ENCODE assay signal across 7 cellular contexts in the genomic region with DNA sequence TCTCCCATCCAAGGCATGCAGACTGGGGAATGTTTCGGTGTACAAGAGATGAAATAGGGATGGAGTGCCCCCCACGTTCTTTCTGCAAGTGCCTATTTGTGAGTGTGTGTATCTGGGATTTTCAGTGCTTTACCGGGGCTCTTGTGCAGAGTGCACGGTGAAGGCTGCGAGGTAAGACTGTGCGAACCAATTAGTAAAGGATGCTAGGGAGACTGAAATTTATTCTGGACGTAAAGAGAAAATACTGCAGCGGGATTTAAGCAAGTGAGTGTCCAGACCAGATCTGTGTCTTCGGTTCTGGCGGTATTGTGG. TPM values are rescaled to one million over a fixed set of nuclear protein-coding genes. Genes with fewer than 3 reads are reported as not detected.
DNase-seq lines count a peak whose midpoint lies in the region; ATAC-seq and TF ChIP-seq lines count a peak whose summit lies in the region.

No MANE protein-coding gene starts in this region.

- peaks cover 9% of the 10 kb centered on the region for H3K4me1 ChIP-seq in iPS-15b (ENCODE audit: control insufficient read depth, insufficient read depth, low read length)
- peaks cover 31% of the 10 kb centered on the region for H3K4me1 ChIP-seq in stomach smooth muscle (ENCODE audit: control insufficient read depth, insufficient read depth, low read length)

- H3K4me3 ChIP-seq in iPS-15b (ENCODE audit: low read depth, low read length) (peak overlapping the region; percentile 96), stomach smooth muscle (ENCODE audit: low read length in 2 of 2) (peak overlapping the region; percentile 85 to 86)

- no peaks in the 10 kb centered on the region; the same call in 1 of the 2 replicates for H3K27me3 Mint-ChIP-seq in WTC11 (ENCODE audit: low read depth)

- intact Hi-C loops in left colon (cut with DNase I, micrococcal nuclease), result no loop called here

- H3K27me3 ChIP-seq in iPS-15b (ENCODE audit: control insufficient read depth, insufficient read depth, low read length) (no peaks in the 10 kb centered on the region), stomach smooth muscle (ENCODE audit: control insufficient read depth in 1 of 2, insufficient read depth in 2 of 2, low read length in 2 of 2) (no peaks in the 10 kb centered on the region)

- H3K9ac ChIP-seq in iPS-15b (ENCODE audit: low read depth, low read length) (no peak overlapping the region), stomach smooth muscle (ENCODE audit: low read length in 2 of 2) (peak overlapping the region; percentile 55 to 90)

- peaks cover 16% of the 10 kb centered on the region for H3K9me3 Mint-ChIP-seq in WTC11

- H3K4me1 Mint-ChIP-seq in WTC11, result peaks cover 42% of the 10 kb centered on the region

- ATAC-seq in GM19043 (IDR thresholded peaks at IDR 0.05; ENCODE audit: low read depth, unreplicated experiment), result peak; percentile 15
- peak; percentile 23 for ATAC-seq in HG02870 (IDR thresholded peaks at IDR 0.05; ENCODE audit: unreplicated experiment)
- no peak; the same call in 1 of the 2 replicates for ATAC-seq in WTC11
- ATAC-seq in left colon, result no peak

- H3K27ac Mint-ChIP-seq in WTC11, result peak overlapping the region; percentile 69

- TF ChIP-seq CTCF in WTC11 (IDR thresholded peaks at IDR 0.05), result no peak

- POLR2A ChIA-PET in WTC11 (lab: Charles Lee), result interaction anchor here (0.8 to 1.5 kb wide), 7 partner anchors 16 to 151 kb away, joined by 3 to 4 read pairs (median 3); partner anchors contain the start of gene EPHB3

- no peak for DNase-seq in WTC11 (ENCODE audit: low spot score)
- no peak for DNase-seq in glomerular visceral epithelial cell (ENCODE audit: extremely low spot score)
- DNase-seq in left colon, result no peak

- H3K4me3 Mint-ChIP-seq in WTC11, result peak overlapping the region; percentile 94

- peak overlapping the region; percentile 89 for H3K27ac ChIP-seq in stomach smooth muscle (ENCODE audit: low read length)

- peaks cover 38% of the 10 kb centered on the region for H3K36me3 Mint-ChIP-seq in WTC11

- CTCF ChIA-PET in WTC11 (lab: Charles Lee), result interaction anchor here (1.0 to 1.5 kb wide), 4 partner anchors 15 to 151 kb away, joined by 3 to 11 read pairs (median 4); partner anchors contain the start of gene EPHB3

- H3K9me3 ChIP-seq in iPS-15b (ENCODE audit: control insufficient read depth, insufficient read depth, low read length) (no peaks in the 10 kb centered on the region), stomach smooth muscle (ENCODE audit: control insufficient read depth in 2 of 2, low read length in 2 of 2) (no peaks in the 10 kb centered on the region)

- H3K36me3 ChIP-seq in iPS-15b (ENCODE audit: control insufficient read depth, insufficient read depth, low read length) (peaks cover 3% of the 10 kb centered on the region), stomach smooth muscle (ENCODE audit: control insufficient read depth in 2 of 2, insufficient read depth in 2 of 2, low read length in 2 of 2) (peaks cover 0 to 8% of the 10 kb centered on the region in 2 donors)

TF ChIP-seq in WTC11, 78 proteins besides CTCF, POLR2A, EP300 and RAD21 (continues in another document):
- TF ChIP-seq USF1 (CRISPR knock-in tag; IDR thresholded peaks at IDR 0.05), result no peak
- TF ChIP-seq KAT7 (CRISPR knock-in tag; IDR thresholded peaks at IDR 0.05; ENCODE audit: borderline replicate concordance), result no peak
- TF ChIP-seq ATF1 (CRISPR knock-in tag; IDR thresholded peaks at IDR 0.05), result no peak
- TF ChIP-seq, protein P1, sequence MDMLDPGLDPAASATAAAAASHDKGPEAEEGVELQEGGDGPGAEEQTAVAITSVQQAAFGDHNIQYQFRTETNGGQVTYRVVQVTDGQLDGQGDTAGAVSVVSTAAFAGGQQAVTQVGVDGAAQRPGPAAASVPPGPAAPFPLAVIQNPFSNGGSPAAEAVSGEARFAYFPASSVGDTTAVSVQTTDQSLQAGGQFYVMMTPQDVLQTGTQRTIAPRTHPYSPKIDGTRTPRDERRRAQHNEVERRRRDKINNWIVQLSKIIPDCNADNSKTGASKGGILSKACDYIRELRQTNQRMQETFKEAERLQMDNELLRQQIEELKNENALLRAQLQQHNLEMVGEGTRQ (CRISPR knock-in tag; IDR thresholded peaks at IDR 0.05), result no peak
- TF ChIP-seq FOXP4 (CRISPR knock-in tag; IDR thresholded peaks at IDR 0.05), result no peak
- TF ChIP-seq SP1 (CRISPR knock-in tag; conservative IDR thresholded peaks at IDR 0.05), result no peak
- no peak for TF ChIP-seq ZNF425 (CRISPR knock-in tag; conservative IDR thresholded peaks at IDR 0.05)
- no peak for TF ChIP-seq CREM (CRISPR knock-in tag; IDR thresholded peaks at IDR 0.05)
- no peak for TF ChIP-seq E2F1 (CRISPR knock-in tag; IDR thresholded peaks at IDR 0.05)
- no peak for TF ChIP-seq TEAD1 (CRISPR knock-in tag; IDR thresholded peaks at IDR 0.05)
- no peak for TF ChIP-seq NR3C1 (CRISPR knock-in tag; conservative IDR thresholded peaks at IDR 0.05; ENCODE audit: low read depth)
- TF ChIP-seq MAX (CRISPR knock-in tag; IDR thresholded peaks at IDR 0.05), result no peak
- TF ChIP-seq, protein P2, sequence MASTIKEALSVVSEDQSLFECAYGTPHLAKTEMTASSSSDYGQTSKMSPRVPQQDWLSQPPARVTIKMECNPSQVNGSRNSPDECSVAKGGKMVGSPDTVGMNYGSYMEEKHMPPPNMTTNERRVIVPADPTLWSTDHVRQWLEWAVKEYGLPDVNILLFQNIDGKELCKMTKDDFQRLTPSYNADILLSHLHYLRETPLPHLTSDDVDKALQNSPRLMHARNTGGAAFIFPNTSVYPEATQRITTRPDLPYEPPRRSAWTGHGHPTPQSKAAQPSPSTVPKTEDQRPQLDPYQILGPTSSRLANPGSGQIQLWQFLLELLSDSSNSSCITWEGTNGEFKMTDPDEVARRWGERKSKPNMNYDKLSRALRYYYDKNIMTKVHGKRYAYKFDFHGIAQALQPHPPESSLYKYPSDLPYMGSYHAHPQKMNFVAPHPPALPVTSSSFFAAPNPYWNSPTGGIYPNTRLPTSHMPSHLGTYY (CRISPR knock-in tag; IDR thresholded peaks at IDR 0.05), result no peak

RNA-seq across cellular contexts. Expression of gene MAGEF1, which starts 0.3 kb away (rescaled TPM):
- 59.1 to 72.9 TPM (median 63.1 TPM) in 3 replicates for total RNA-seq in WTC11 (2021)
- total RNA-seq in left colon, result 10 to 100 TPM; 21.0 to 25.4 TPM

Comparison
In these comparisons a context has a peak if more than half of its experiments do, and no peak if none do; other contexts are left out.
1. ATAC-seq: peak in GM19043 (single experiment) and HG02870 (single experiment); none in WTC11 (single experiment) and left colon (single experiment).